In genomic region chr11:47998733-47999359, GRCh38 we compare ENCODE assay signal across 8 cellular contexts. TPM values are rescaled to one million over a fixed set of nuclear protein-coding genes. Genes with fewer than 3 reads are reported as not detected.
DNase-seq lines count a peak whose midpoint lies in the region; ATAC-seq and TF ChIP-seq lines count a peak whose summit lies in the region.

No MANE protein-coding gene starts in this region.

- CTCF ChIA-PET in Caco-2 (lab: Charles Lee) = interaction anchor here (0.9 to 1.4 kb wide), 3 partner anchors 64 to 110 kb away, joined by 3 to 4 read pairs (median 3); no protein-coding TSS in a partner anchor
- CTCF ChIA-PET in naive thymus-derived CD4-positive, alpha-beta T cell (lab: Charles Lee) = interaction anchor here (0.6 to 0.8 kb wide), 3 partner anchors 16 to 155 kb away, joined by 3 read pairs; no protein-coding TSS in a partner anchor

- no peak for TF ChIP-seq POLR2A in body of pancreas (IDR thresholded peaks at IDR 0.05)

- no TSS peak for BruUV-seq in Caco-2 (replicated peaks; lab: Mats Ljungman, UMichigan)

- H3K36me3 Mint-ChIP-seq in Caco-2 (ENCODE audit: insufficient read depth, unreplicated experiment) (peaks cover 29% of the 10 kb centered on the region), IgD-negative memory B cell (peaks cover 2% of the 10 kb centered on the region)
- peaks cover 0 to 17% (median 0%) of the 10 kb centered on the region in 5 donors for H3K36me3 Mint-ChIP-seq in naive thymus-derived CD4-positive, alpha-beta T cell

- intact Hi-C loops in Caco-2 (cut with micrococcal nuclease; ENCODE audit: unreplicated experiment) = loop anchor here (1.0 to 2.0 kb wide), 2 partner anchors 19 to 52 kb away; partner anchors contain the start of gene PTPRJ
- intact Hi-C loops in body of pancreas (cut with DNase I) = no loop called here
- intact Hi-C loops in naive thymus-derived CD4-positive, alpha-beta T cell (cut with micrococcal nuclease) = no loop called here

- peak; percentile 51 for ATAC-seq in body of pancreas
- ATAC-seq in naive thymus-derived CD4-positive, alpha-beta T cell = no peak

- H3K9me3 Mint-ChIP-seq in Caco-2 (ENCODE audit: unreplicated experiment) (no peaks in the 10 kb centered on the region), IgD-negative memory B cell (no peaks in the 10 kb centered on the region)
- peaks cover 0 to 2% (median 0%) of the 10 kb centered on the region in 11 donors for H3K9me3 Mint-ChIP-seq in naive thymus-derived CD4-positive, alpha-beta T cell

- no peak overlapping the region for H3K4me3 ChIP-seq in Caco-2 (ENCODE audit: low read depth, low read length)
- H3K4me3 ChIP-seq in body of pancreas = no peak overlapping the region
- H3K4me3 ChIP-seq in naive thymus-derived CD4-positive, alpha-beta T cell (ENCODE audit: low read length) = no peak overlapping the region

- H3K27ac Mint-ChIP-seq in Caco-2 (ENCODE audit: unreplicated experiment) (peak overlapping the region; percentile 90), IgD-negative memory B cell (peak overlapping the region; percentile 67 to 85 (median 76))
- peak overlapping the region; percentile 94 to 98 (median 97) for H3K27ac Mint-ChIP-seq in naive thymus-derived CD4-positive, alpha-beta T cell

- POLR2A ChIA-PET in Caco-2 (lab: Charles Lee) = interaction anchor here (0.5 to 1.5 kb wide), 5 partner anchors 19 to 82 kb away, joined by 3 to 8 read pairs (median 4); partner anchors contain the start of gene PTPRJ
- POLR2A ChIA-PET in naive thymus-derived CD4-positive, alpha-beta T cell (lab: Charles Lee) = interaction anchor here (1.0 to 8.6 kb wide), 7 partner anchors 11 to 67 kb away, joined by 3 to 129 read pairs (median 3); no protein-coding TSS in a partner anchor

- H3K4me3 Mint-ChIP-seq in Caco-2 (ENCODE audit: unreplicated experiment) (peak overlapping the region; percentile 14), IgD-negative memory B cell (peak overlapping the region in 3 of 4 donors; percentile 6 to 35 (median 31))
- peak overlapping the region in 8 of 10 donors; percentile 4 to 91 (median 58) for H3K4me3 Mint-ChIP-seq in naive thymus-derived CD4-positive, alpha-beta T cell

- H3K4me1 Mint-ChIP-seq in Caco-2 (ENCODE audit: low read depth, unreplicated experiment) = peaks cover 29% of the 10 kb centered on the region
- peaks cover 26 to 31% (median 29%) of the 10 kb centered on the region in 3 donors for H3K4me1 Mint-ChIP-seq in IgD-negative memory B cell
- peaks cover 36 to 80% (median 72%) of the 10 kb centered on the region in 7 donors for H3K4me1 Mint-ChIP-seq in naive thymus-derived CD4-positive, alpha-beta T cell

- H3K27me3 ChIP-seq in Caco-2 (replicated peaks; ENCODE audit: control insufficient read depth, insufficient read depth, low read length) = no peaks in the 10 kb centered on the region
- H3K27me3 ChIP-seq in body of pancreas = no peaks in the 10 kb centered on the region
- H3K27me3 ChIP-seq in naive thymus-derived CD4-positive, alpha-beta T cell (ENCODE audit: control insufficient read depth in 2 of 2, insufficient read depth in 2 of 2, low read length in 2 of 2) = no peaks in the 10 kb centered on the region

- H3K9me3 ChIP-seq in Caco-2 = no peaks in the 10 kb centered on the region
- H3K9me3 ChIP-seq in body of pancreas = no peaks in the 10 kb centered on the region
- no peaks in the 10 kb centered on the region for H3K9me3 ChIP-seq in naive thymus-derived CD4-positive, alpha-beta T cell (ENCODE audit: control insufficient read depth in 2 of 3, low read length in 3 of 3)

- DNase-seq in Caco-2 (peak; percentile 85 to 89), body of pancreas (no peak), SK-N-DZ (ENCODE audit: low spot score) (no peak), NCI-H1105 treated with DMSO at 0.1 percent for 48 hours (lab: John Stamatoyannopoulos, UW) (no peak), ecto neural progenitor cell (ENCODE audit: low spot score) (no peak), amniotic stem cell (lab: John Stamatoyannopoulos, UW) (no peak)
- DNase-seq in naive thymus-derived CD4-positive, alpha-beta T cell = no peak

- H3K27me3 Mint-ChIP-seq in Caco-2 (ENCODE audit: insufficient read depth, unreplicated experiment) (no peaks in the 10 kb centered on the region), IgD-negative memory B cell (no peaks in the 10 kb centered on the region)
- H3K27me3 Mint-ChIP-seq in naive thymus-derived CD4-positive, alpha-beta T cell = no peaks in the 10 kb centered on the region

- H3K36me3 ChIP-seq in Caco-2 (ENCODE audit: control insufficient read depth, insufficient read depth, low read length) (no peaks in the 10 kb centered on the region), body of pancreas (replicated peaks in 1 of 2; ENCODE audit: insufficient read depth in 1 of 2, low read depth in 2 of 2) (no peaks in the 10 kb centered on the region)
- no peaks in the 10 kb centered on the region for H3K36me3 ChIP-seq in naive thymus-derived CD4-positive, alpha-beta T cell (ENCODE audit: control insufficient read depth in 2 of 3, insufficient read depth in 3 of 3, low read length in 3 of 3)

- peak overlapping the region in 3 of 4 donors; percentile 2 to 34 (median 30) for H3K27ac ChIP-seq in body of pancreas
- peak overlapping the region; percentile 71 for H3K27ac ChIP-seq in naive thymus-derived CD4-positive, alpha-beta T cell (ENCODE audit: low read depth, low read length)

- WGBS in body of pancreas, 2 donors = 79 to 80% methylated on average over 2 of the region's 2 CpGs

- TF ChIP-seq CTCF in Caco-2 (IDR thresholded peaks at IDR 0.05; ENCODE audit: insufficient read depth in 1 of 2, low read depth in 1 of 2, low read length in 1 of 2, severe bottlenecking in 1 of 2, unreplicated experiment in 1 of 2) = no peak
- TF ChIP-seq CTCF in body of pancreas (IDR thresholded peaks at IDR 0.05) = no peak

- H3K4me1 ChIP-seq in Caco-2 (peaks cover 42% of the 10 kb centered on the region), body of pancreas (peaks cover 19% of the 10 kb centered on the region)
- H3K4me1 ChIP-seq in naive thymus-derived CD4-positive, alpha-beta T cell (ENCODE audit: control insufficient read depth in 2 of 2, insufficient read depth in 2 of 2, low read length in 2 of 2) = peaks cover 50 to 58% of the 10 kb centered on the region in 2 donors

RNA-seq across cellular contexts. Expression of gene PTPRJ, which starts 18.5 kb away (rescaled TPM):
- 9.7 and 11.0 TPM in 2 replicates for total RNA-seq in Caco-2 (2022)
- 8.1 TPM for polyA plus RNA-seq in IgD-negative memory B cell
- total RNA-seq in body of pancreas = 10 to 100 TPM; 10.9 to 17.1 TPM
- total RNA-seq in naive thymus-derived CD4-positive, alpha-beta T cell = 10 to 100 TPM; 31.8 to 82.3 (median 53.9) TPM
- polyA plus RNA-seq in naive thymus-derived CD4-positive, alpha-beta T cell = 10 to 100 TPM in 1 of 2 donors, 1 to 10 TPM in 1; 7.0 to 11.8 TPM
- 0.14 and 0.30 TPM in 2 replicates for polyA plus RNA-seq in SK-N-DZ (2014; cell fraction: cytosol; rRNA removed)
- 0.12 TPM in 1 of 2 replicates, not detected in the other for polyA plus RNA-seq in SK-N-DZ (2014; cell fraction: nucleus; rRNA removed)

Comparison
In these comparisons a context has a peak if more than half of its experiments do, and no peak if none do; other contexts are left out.
1. DNase-seq: peak in Caco-2 (2 of 2); none in body of pancreas (0 of 4), naive thymus-derived CD4-positive, alpha-beta T cell (0 of 9), SK-N-DZ (single experiment), NCI-H1105 treated with DMSO at 0.1 percent for 48 hours (single experiment), ecto neural progenitor cell (single experiment) and amniotic stem cell (single experiment).
2. Peak in every context shown above with its lines, with median percentiles within 50 percentile points of each other: H3K27ac Mint-ChIP-seq and H3K4me3 Mint-ChIP-seq.